Comparison of ENCODE assay signal across 2 cellular contexts in the genomic region with DNA sequence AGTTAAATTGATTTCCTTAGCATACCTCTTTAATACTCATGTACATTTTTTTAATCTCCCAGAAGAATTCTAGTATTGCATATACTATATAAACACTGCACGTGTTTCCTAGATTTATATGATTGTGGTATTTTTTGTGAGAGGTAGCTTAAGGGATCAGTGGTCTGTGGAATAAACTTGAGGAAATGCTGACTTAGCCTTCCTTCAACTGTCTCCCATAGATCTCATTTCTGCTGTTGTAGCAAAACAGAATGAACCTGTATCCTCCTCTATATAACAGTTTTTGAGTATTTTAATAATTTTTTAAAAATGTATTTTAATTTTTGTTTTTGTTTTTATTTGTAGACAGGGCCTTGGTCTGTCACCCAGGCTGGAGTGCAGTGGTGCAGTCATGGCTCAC.
A peak's percentile ranks its signal among the peaks of the same experiment; 100 is the strongest.
TF ChIP-seq lines count a peak whose summit lies in the region.

No MANE protein-coding gene starts in this region.

TF ChIP-seq in A549, 52 proteins besides CTCF, POLR2A, EP300 and RAD21:
- TF ChIP-seq HMGXB4 (CRISPR knock-in tag; IDR thresholded peaks at IDR 0.05; ENCODE audit: borderline replicate concordance) = no peak
- TF ChIP-seq KDM1A (IDR thresholded peaks at IDR 0.05; ENCODE audit: low read depth) = no peak
- TF ChIP-seq, protein P1, sequence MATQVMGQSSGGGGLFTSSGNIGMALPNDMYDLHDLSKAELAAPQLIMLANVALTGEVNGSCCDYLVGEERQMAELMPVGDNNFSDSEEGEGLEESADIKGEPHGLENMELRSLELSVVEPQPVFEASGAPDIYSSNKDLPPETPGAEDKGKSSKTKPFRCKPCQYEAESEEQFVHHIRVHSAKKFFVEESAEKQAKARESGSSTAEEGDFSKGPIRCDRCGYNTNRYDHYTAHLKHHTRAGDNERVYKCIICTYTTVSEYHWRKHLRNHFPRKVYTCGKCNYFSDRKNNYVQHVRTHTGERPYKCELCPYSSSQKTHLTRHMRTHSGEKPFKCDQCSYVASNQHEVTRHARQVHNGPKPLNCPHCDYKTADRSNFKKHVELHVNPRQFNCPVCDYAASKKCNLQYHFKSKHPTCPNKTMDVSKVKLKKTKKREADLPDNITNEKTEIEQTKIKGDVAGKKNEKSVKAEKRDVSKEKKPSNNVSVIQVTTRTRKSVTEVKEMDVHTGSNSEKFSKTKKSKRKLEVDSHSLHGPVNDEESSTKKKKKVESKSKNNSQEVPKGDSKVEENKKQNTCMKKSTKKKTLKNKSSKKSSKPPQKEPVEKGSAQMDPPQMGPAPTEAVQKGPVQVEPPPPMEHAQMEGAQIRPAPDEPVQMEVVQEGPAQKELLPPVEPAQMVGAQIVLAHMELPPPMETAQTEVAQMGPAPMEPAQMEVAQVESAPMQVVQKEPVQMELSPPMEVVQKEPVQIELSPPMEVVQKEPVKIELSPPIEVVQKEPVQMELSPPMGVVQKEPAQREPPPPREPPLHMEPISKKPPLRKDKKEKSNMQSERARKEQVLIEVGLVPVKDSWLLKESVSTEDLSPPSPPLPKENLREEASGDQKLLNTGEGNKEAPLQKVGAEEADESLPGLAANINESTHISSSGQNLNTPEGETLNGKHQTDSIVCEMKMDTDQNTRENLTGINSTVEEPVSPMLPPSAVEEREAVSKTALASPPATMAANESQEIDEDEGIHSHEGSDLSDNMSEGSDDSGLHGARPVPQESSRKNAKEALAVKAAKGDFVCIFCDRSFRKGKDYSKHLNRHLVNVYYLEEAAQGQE (IDR thresholded peaks at IDR 0.05) = no peak
- TF ChIP-seq, protein P2, sequence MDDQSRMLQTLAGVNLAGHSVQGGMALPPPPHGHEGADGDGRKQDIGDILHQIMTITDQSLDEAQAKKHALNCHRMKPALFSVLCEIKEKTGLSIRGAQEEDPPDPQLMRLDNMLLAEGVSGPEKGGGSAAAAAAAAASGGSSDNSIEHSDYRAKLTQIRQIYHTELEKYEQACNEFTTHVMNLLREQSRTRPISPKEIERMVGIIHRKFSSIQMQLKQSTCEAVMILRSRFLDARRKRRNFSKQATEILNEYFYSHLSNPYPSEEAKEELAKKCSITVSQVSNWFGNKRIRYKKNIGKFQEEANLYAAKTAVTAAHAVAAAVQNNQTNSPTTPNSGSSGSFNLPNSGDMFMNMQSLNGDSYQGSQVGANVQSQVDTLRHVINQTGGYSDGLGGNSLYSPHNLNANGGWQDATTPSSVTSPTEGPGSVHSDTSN (IDR thresholded peaks at IDR 0.05) = no peak
- TF ChIP-seq NPAS2 (CRISPR knock-in tag; IDR thresholded peaks at IDR 0.05; ENCODE audit: borderline replicate concordance) = no peak
- TF ChIP-seq CBX8 (IDR thresholded peaks at IDR 0.05) = no peak
- peak; percentile 80 for TF ChIP-seq MAFK (IDR thresholded peaks at IDR 0.05; ENCODE audit: partially characterized antibody)
- no peak for TF ChIP-seq CHD2 (IDR thresholded peaks at IDR 0.05; ENCODE audit: low read length, partially characterized antibody)
- TF ChIP-seq USF2 (IDR thresholded peaks at IDR 0.05) = no peak
TF ChIP-seq in A549: peak in this region for 1.

TF ChIP-seq in K562, 482 proteins besides CTCF, POLR2A, EP300 and RAD21 (continued from another document):
- TF ChIP-seq ZHX1 (conservative IDR thresholded peaks at IDR 0.05; ENCODE audit: low read length) (no peak), KDM2B (CRISPR knock-in tag; IDR thresholded peaks at IDR 0.05) (no peak)
